ENCODE assay signal across 9 cellular contexts in genomic region chr15:89383635-89384604, GRCh38. TPM values are rescaled to one million over a fixed set of nuclear protein-coding genes. Genes with fewer than 3 reads are reported as not detected.
DNase-seq lines count a peak whose midpoint lies in the region; ATAC-seq and TF ChIP-seq lines count a peak whose summit lies in the region.
"Had no signal": no experiment of that assay in that cellular context is flagged by ENCODE, and none has a peak within 500 bp of the region (broad histone marks: within the 10 kb centered on the region; RNA-seq: fewer than 3 reads in every experiment).

No MANE protein-coding gene starts in this region.

- no peak for TF ChIP-seq CTCF in LNCaP clone FGC (IDR thresholded peaks at IDR 0.05; ENCODE audit: control insufficient read depth, extremely low read depth, insufficient read depth)
- no peak for TF ChIP-seq CTCF in dorsolateral prefrontal cortex (IDR thresholded peaks at IDR 0.05 in 54 of 56, conservative IDR thresholded peaks at IDR 0.05 in 2 of 56; ENCODE audit: low read depth in 1 of 56, partially characterized antibody in 56 of 56)
- TF ChIP-seq CTCF in CD14-positive monocyte (IDR thresholded peaks at IDR 0.05), result no peak
- TF ChIP-seq CTCF in gastrocnemius medialis (IDR thresholded peaks at IDR 0.05 in 4 of 5, conservative IDR thresholded peaks at IDR 0.05 in 1 of 5), result no peak

- no peak for TF ChIP-seq POLR2A in gastrocnemius medialis (IDR thresholded peaks at IDR 0.05)

- H3K27me3 ChIP-seq in dorsolateral prefrontal cortex, result peaks cover 0 to 28% (median 6%) of the 10 kb centered on the region in 45 donors
- peaks cover 23 to 30% (median 25%) of the 10 kb centered on the region in 3 donors for H3K27me3 ChIP-seq in gastrocnemius medialis

- H3K27ac ChIP-seq in dorsolateral prefrontal cortex, result peak overlapping the region in 46 of 59 donors; percentile 4 to 92 (median 64)
- H3K27ac ChIP-seq in gastrocnemius medialis, result no peak overlapping the region

- peaks cover 18 to 30% (median 30%) of the 10 kb centered on the region in 3 donors for H3K27me3 Mint-ChIP-seq in CD14-positive monocyte (ENCODE audit: low read depth in 3 of 3)

- in situ Hi-C loops in gastrocnemius medialis (cut with MboI; ENCODE audit: low sequenced_read_pairs in 4 of 4), result no loop called here

- H3K36me3 ChIP-seq in gastrocnemius medialis, result no peaks in the 10 kb centered on the region

- H3K27ac Mint-ChIP-seq in CD14-positive monocyte, result peak overlapping the region in 1 of 7 donors; percentile 23

- H3K9me3 ChIP-seq in gastrocnemius medialis, result no peaks in the 10 kb centered on the region

- ATAC-seq in HG02938 (IDR thresholded peaks at IDR 0.05; ENCODE audit: unreplicated experiment) (no peak), gastrocnemius medialis (no peak), GM18909 (IDR thresholded peaks at IDR 0.05; ENCODE audit: poor library complexity, unreplicated experiment) (no peak)

- intact Hi-C loops in dorsolateral prefrontal cortex (cut with DNase I) (no loop called here), CD14-positive monocyte (cut with micrococcal nuclease) (no loop called here), gastrocnemius medialis (cut with DNase I; ENCODE audit: low total_unique reads) (no loop called here)

- peaks cover 0 to 6% (median 0%) of the 10 kb centered on the region in 7 donors for H3K9me3 Mint-ChIP-seq in CD14-positive monocyte

- peaks cover 0 to 1% of the 10 kb centered on the region in 2 donors for H3K4me1 ChIP-seq in gastrocnemius medialis

- H3K4me3 Mint-ChIP-seq in CD14-positive monocyte, result no peak overlapping the region

- peaks cover 55% of the 10 kb centered on the region for H3K4me1 Mint-ChIP-seq in CD14-positive monocyte

- peak; percentile 49 for DNase-seq in LNCaP clone FGC (ENCODE audit: low read depth)
- DNase-seq in NCI-H69 (lab: John Stamatoyannopoulos, UW), result peak; percentile 97
- DNase-seq in dorsolateral prefrontal cortex, result peak in 4 of 10 donors; percentile 59 to 93 (median 64)
- DNase-seq in smooth muscle cell of the brain vasculature (ENCODE audit: low read depth, low spot score), result peak; percentile 10
- no peak for DNase-seq in CD14-positive monocyte (ENCODE audit: low spot score)
- DNase-seq in gastrocnemius medialis, result no peak
- DNase-seq: stimulated activated CD8-positive, alpha-beta memory T cell treated with anti-CD3 and anti-CD28 coated beads, Interleukin-4, amount 100 ng/mL, for 48 hours had no signal

- H3K4me3 ChIP-seq in LNCaP clone FGC (ENCODE audit: low read depth, low read length), result no peak overlapping the region
- peak overlapping the region in 1 of 59 donors; percentile 5 for H3K4me3 ChIP-seq in dorsolateral prefrontal cortex
- H3K4me3 ChIP-seq in gastrocnemius medialis, result no peak overlapping the region

- peaks cover under 1 to 5% of the 10 kb centered on the region in 2 donors for H3K36me3 Mint-ChIP-seq in CD14-positive monocyte

RNA-seq across cellular contexts. Expression of gene POLG, which starts 49.3 kb away (rescaled TPM):
- total RNA-seq in dorsolateral prefrontal cortex (10 to 100 TPM; 42.1 to 75.8 (median 58.1) TPM), gastrocnemius medialis (10 to 100 TPM; 50.9 to 81.9 (median 61.4) TPM)
- polyA plus RNA-seq in CD14-positive monocyte, result 10 to 100 TPM; 19.2 to 21.6 TPM

Comparison
In these comparisons a context has a peak if more than half of its experiments do, and no peak if none do; other contexts are left out.
1. DNase-seq: peak in LNCaP clone FGC (single experiment), NCI-H69 (single experiment) and smooth muscle cell of the brain vasculature (single experiment); none in CD14-positive monocyte (single experiment) and gastrocnemius medialis (0 of 2).
2. H3K27ac ChIP-seq: peak in dorsolateral prefrontal cortex (46 of 59); none in gastrocnemius medialis (0 of 4).